ENCODE assay signal across 13 cellular contexts in genomic region chr4:95191537-95191936, GRCh38.
A peak's percentile ranks its signal among the peaks of the same experiment; 100 is the strongest.
DNase-seq lines count a peak whose midpoint lies in the region; ATAC-seq and TF ChIP-seq lines count a peak whose summit lies in the region.
"Had no signal": no experiment of that assay in that cellular context is flagged by ENCODE, and none has a peak within 500 bp of the region (broad histone marks: within the 10 kb centered on the region; RNA-seq: fewer than 3 reads in every experiment).

No MANE protein-coding gene starts in this region.

- dilution Hi-C loops in mammary epithelial cell (cut with HindIII; ENCODE audit: low sequenced_read_pairs): no loop called here

- H3K4me3 Mint-ChIP-seq in T-helper 17 cell (no peak overlapping the region), mesothelial cell of epicardium (no peak overlapping the region)

- BruUV-seq in mammary epithelial cell (replicated peaks; lab: Mats Ljungman, UMichigan): no TSS peak

- no peaks in the 10 kb centered on the region for H3K27me3 ChIP-seq in mammary epithelial cell (ENCODE audit: insufficient read depth, low read length)
- H3K27me3 ChIP-seq: BLaER1 had no signal

- H3K36me3 ChIP-seq in mammary epithelial cell (ENCODE audit: insufficient read depth, low read length): no peaks in the 10 kb centered on the region
- H3K36me3 ChIP-seq: BLaER1 had no signal

- H2AFZ ChIP-seq in mammary epithelial cell (ENCODE audit: low read depth, low read length): no peak overlapping the region

- no peak for ATAC-seq in T-helper 17 cell
- ATAC-seq in GM21515 (IDR thresholded peaks at IDR 0.05; ENCODE audit: unreplicated experiment): no peak

- no peak overlapping the region for H3K4me3 ChIP-seq in mammary epithelial cell (replicated peaks in 1 of 3; ENCODE audit: insufficient read depth in 1 of 3, low read depth in 2 of 3, low read length in 3 of 3)
- H3K4me3 ChIP-seq: BLaER1 had no signal

- H3K36me3 Mint-ChIP-seq in T-helper 17 cell (ENCODE audit: low read depth) (no peaks in the 10 kb centered on the region), mesothelial cell of epicardium (peaks cover 31% of the 10 kb centered on the region)

- DNase-seq in T-helper 17 cell (no peak), mesothelial cell of epicardium (ENCODE audit: low spot score in 2 of 2, unreplicated experiment in 2 of 2) (no peak), substantia nigra (lab: John Stamatoyannopoulos, UW) (no peak), NCI-H226 (no peak), mammary epithelial cell (no peak)
- DNase-seq: DMS 273 treated with DMSO at 0.1 percent for 48 hours, H7, MM.1S, NCI-H2171, NCI-H510A had no signal

- H3K9me3 ChIP-seq in T-helper 17 cell (ENCODE audit: control insufficient read depth, low read length, poor library complexity, severe bottlenecking): no peaks in the 10 kb centered on the region
- no peaks in the 10 kb centered on the region for H3K9me3 ChIP-seq in mammary epithelial cell (replicated peaks; ENCODE audit: insufficient read depth, low read length)
- H3K9me3 ChIP-seq: BLaER1 had no signal

- H3K9ac ChIP-seq in mammary epithelial cell (ENCODE audit: insufficient read depth, low read length): no peak overlapping the region
- H3K9ac ChIP-seq: BLaER1 had no signal

- H3K4me1 Mint-ChIP-seq in T-helper 17 cell: peaks cover 46% of the 10 kb centered on the region
- peaks cover 39% of the 10 kb centered on the region for H3K4me1 Mint-ChIP-seq in mesothelial cell of epicardium

- intact Hi-C loops in mammary epithelial cell (cut with micrococcal nuclease): no loop called here

- peak overlapping the region; percentile 94 for H3K27ac ChIP-seq in cingulate gyrus (ENCODE audit: low read depth, low read length)
- peak overlapping the region; percentile 96 for H3K27ac ChIP-seq in substantia nigra (ENCODE audit: low read depth, low read length, poor library complexity, severe bottlenecking)
- H3K27ac ChIP-seq in mammary epithelial cell (ENCODE audit: insufficient read depth, low read depth, low read length): no peak overlapping the region
- H3K27ac ChIP-seq: BLaER1 had no signal

- H3K79me2 ChIP-seq in mammary epithelial cell (ENCODE audit: insufficient read depth, low read length): no peaks in the 10 kb centered on the region

- no peaks in the 10 kb centered on the region for H4K20me1 ChIP-seq in mammary epithelial cell (ENCODE audit: insufficient read depth, low read length)
- H4K20me1 ChIP-seq: BLaER1 had no signal

- no peaks in the 10 kb centered on the region for H3K9me3 Mint-ChIP-seq in mesothelial cell of epicardium

- H3K27me3 Mint-ChIP-seq in T-helper 17 cell (no peaks in the 10 kb centered on the region), mesothelial cell of epicardium (ENCODE audit: low read depth) (no peaks in the 10 kb centered on the region)

- no peak overlapping the region for H3K4me2 ChIP-seq in mammary epithelial cell (ENCODE audit: insufficient read depth, low read depth, low read length)
- H3K4me2 ChIP-seq: BLaER1 had no signal

- in situ Hi-C loops in mammary epithelial cell (cut with MboI; ENCODE audit: low sequenced_read_pairs in 2 of 2): no loop called here

- CTCF ChIA-PET in mammary epithelial cell (lab: Charles Lee; ENCODE audit: low non-redundant PET): no interaction called here

- TF ChIP-seq CTCF in mesothelial cell of epicardium (IDR thresholded peaks at IDR 0.05; ENCODE audit: unreplicated experiment): no peak
- TF ChIP-seq CTCF in mammary epithelial cell (conservative IDR thresholded peaks at IDR 0.05 in 1 of 2, IDR thresholded peaks at IDR 0.05 in 1 of 2; ENCODE audit: extremely low read depth in 1 of 2, insufficient read depth in 1 of 2, low read depth in 1 of 2, low read length in 2 of 2): no peak

- WGBS in mammary epithelial cell (ENCODE audit: low coverage, missing lambda C conversion rate): no CpG with 5 or more reads among the region's 3 CpGs

- no peaks in the 10 kb centered on the region for H3K4me1 ChIP-seq in mammary epithelial cell (ENCODE audit: insufficient read depth, low read length)
- H3K4me1 ChIP-seq: BLaER1 had no signal

- H3K27ac Mint-ChIP-seq in T-helper 17 cell: peak overlapping the region; percentile 98
- H3K27ac Mint-ChIP-seq in mesothelial cell of epicardium: peak overlapping the region; percentile 80
